27 cellular contexts compared by ENCODE assay signal in the genomic region with DNA sequence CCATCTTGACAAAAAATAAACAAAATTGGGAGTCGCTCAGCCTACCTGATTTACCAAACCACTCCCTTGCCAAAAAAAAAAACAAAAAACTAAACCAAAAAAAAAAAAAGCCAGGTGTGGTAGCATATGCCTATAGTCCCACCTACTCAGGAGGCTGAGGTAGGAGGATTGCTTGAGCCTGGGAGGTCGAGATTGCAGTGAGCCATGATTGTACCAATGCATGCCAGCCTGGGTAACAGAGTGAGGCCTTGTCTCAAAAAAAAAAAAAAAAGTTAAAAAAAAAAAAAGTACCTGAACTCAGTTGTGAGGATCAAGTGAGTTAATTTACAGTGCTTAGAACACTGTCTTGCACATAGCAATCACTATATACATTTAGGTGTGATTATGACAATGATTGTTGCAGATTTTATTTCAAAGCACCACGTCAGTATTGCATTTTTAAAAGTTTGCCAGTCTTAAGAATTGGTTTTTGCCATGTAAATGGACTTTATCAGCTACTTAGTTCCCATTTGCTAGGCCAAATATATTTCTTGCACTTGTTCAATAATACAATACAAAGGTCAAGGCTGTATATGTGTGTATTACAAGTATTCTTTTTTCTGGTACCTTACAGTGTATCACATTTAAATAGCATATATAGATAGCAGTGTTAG.
"Had no signal": no experiment of that assay in that cellular context is flagged by ENCODE, and none has a peak within 500 bp of the region (broad histone marks: within the 10 kb centered on the region; RNA-seq: fewer than 3 reads in every experiment).

No MANE protein-coding gene starts in this region.

- H3K36me3 ChIP-seq: WERI-Rb-1 had no signal

- H3K27ac ChIP-seq: KMS-11, SK-N-MC, WERI-Rb-1 had no signal

- H3K4me3 ChIP-seq: SK-N-MC had no signal

- H3K4me2 ChIP-seq: KMS-11 had no signal

- DNase-seq: activated CD4-positive, alpha-beta T cell treated with anti-CD3 and anti-CD28 coated beads for 36 hours; activated CD4-positive, alpha-beta T cell treated with anti-CD3 and anti-CD28 coated beads, Interleukin-2, amount 50 U/mL, for 1 hour; activated CD8-positive, alpha-beta memory T cell treated with anti-CD3 and anti-CD28 coated beads, Interleukin-2, amount 50 U/mL, for 4 hours; activated CD8-positive, alpha-beta T cell treated with anti-CD3 and anti-CD28 coated beads for 36 hours; activated gamma-delta T cell; activated naive CD4-positive, alpha-beta T cell treated with anti-CD3 and anti-CD28 coated beads for 36 hours; amygdala; caudate nucleus; MM.1S; NCI-H1105; NCI-H1436; NCI-H1694 treated with DMSO at 0.1 percent for 48 hours; NCI-H2029 treated with DMSO at 0.1 percent for 48 hours; NCI-H345; NCI-H510A; NCI-H526 treated with DMSO at 0.1 percent for 48 hours; NK-92 treated with Interleukin-12 subunit alpha and Interleukin-12 subunit beta, amount 100 ng/mL, for 24 hours; OCI-M1; RPMI8226; T-cell; T-helper 2 cell; WERI-Rb-1 had no signal

- ATAC-seq: activated CD8-positive, alpha-beta T cell treated with anti-CD3 and anti-CD28 coated beads for 36 hours; Panc1; Right ventricle myocardium inferior; T-cell had no signal

- FAIRE-seq: astrocyte had no signal
